Comparison of ENCODE assay signal across 10 cellular contexts in the genomic region with DNA sequence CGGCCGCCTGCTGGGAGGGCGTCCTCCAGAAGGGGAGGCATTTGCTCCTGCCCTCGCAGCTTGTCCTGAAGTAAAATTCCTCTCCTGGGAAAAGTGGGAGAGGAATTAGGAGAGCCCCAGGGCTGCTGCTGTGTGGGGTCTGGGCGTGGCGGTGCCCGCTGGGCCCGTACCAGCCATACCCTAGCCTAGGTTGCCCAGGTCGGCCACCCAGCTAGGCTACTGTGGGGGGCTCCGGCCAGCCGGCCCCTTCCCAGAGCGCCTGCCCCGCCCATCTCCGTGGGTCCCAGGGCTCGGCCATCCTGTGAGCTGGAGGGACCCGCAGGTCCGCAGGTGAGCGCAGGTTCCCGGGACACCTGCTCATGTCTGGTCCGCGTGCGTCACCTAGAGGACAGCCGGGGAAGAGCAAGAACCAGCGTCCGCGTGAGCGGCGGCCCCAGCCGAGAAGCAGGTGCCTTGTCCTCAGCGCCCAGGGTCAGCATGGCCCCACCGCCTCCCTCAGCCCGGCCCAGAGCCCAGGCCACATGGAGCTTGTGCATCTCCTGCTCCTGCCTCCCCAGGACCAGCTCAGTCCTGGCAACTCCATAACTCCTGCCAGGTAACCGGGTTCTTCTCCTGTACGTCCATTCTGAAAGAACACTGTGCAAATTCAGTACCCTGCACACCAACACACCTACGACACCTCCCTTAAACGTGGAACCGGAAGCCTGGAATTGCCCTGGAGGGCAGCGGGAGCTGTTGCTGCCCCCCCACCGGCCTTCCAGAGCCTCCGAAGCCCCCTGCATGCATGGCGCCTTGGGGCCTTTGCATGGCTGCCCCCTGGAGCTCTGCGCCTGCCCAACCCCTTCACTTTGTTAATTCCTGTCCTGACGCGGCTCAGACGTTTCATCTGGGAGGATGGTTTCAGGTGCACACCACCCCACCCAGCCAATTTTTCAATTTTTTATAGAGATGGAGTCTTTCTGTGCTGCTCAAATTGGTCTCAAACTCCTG. TPM values are rescaled to one million over a fixed set of nuclear protein-coding genes. Genes with fewer than 3 reads are reported as not detected.
DNase-seq lines count a peak whose midpoint lies in the region; ATAC-seq, FAIRE-seq and TF ChIP-seq lines count a peak whose summit lies in the region.
"Had no signal": no experiment of that assay in that cellular context is flagged by ENCODE, and none has a peak within 500 bp of the region (broad histone marks: within the 10 kb centered on the region; RNA-seq: fewer than 3 reads in every experiment).

No MANE protein-coding gene starts in this region.

- peak; percentile 13 for TF ChIP-seq CTCF in AG09319 (IDR thresholded peaks at IDR 0.05; ENCODE audit: low read depth, low read length)
- TF ChIP-seq CTCF in mammary epithelial cell (conservative IDR thresholded peaks at IDR 0.05 in 1 of 2, IDR thresholded peaks at IDR 0.05 in 1 of 2; ENCODE audit: extremely low read depth in 1 of 2, insufficient read depth in 1 of 2, low read depth in 1 of 2, low read length in 2 of 2): no peak
- peak in 3 of 4 donors; percentile 32 to 52 (median 34) for TF ChIP-seq CTCF in right lobe of liver (IDR thresholded peaks at IDR 0.05)
- no peak for TF ChIP-seq CTCF in BE2C (IDR thresholded peaks at IDR 0.05; ENCODE audit: low read depth, low read length)

- no peak overlapping the region for H3K4me2 ChIP-seq in mammary epithelial cell (ENCODE audit: insufficient read depth, low read depth, low read length)

- peak; percentile 16 to 50 (median 22) for ATAC-seq in right lobe of liver

- intact Hi-C loops in mammary epithelial cell (cut with micrococcal nuclease) (loop anchor here (1.0 kb wide), 1 partner anchor 203 kb away; no protein-coding TSS in a partner anchor), right lobe of liver (cut with DNase I) (no loop called here)

- WGBS in mammary epithelial cell (ENCODE audit: low coverage, missing lambda C conversion rate): 81% methylated on average over 41 of the region's 45 CpGs
- WGBS in right lobe of liver (ENCODE audit: insufficient coverage, low coverage, low lambda C conversion rate, missing lambda C conversion rate): 65% methylated on average over 10 of the region's 45 CpGs

- in situ Hi-C loops in mammary epithelial cell (cut with MboI; ENCODE audit: low sequenced_read_pairs in 2 of 2): no loop called here

- no peak for TF ChIP-seq POLR2A in right lobe of liver (IDR thresholded peaks at IDR 0.05)
- no peak for TF ChIP-seq POLR2A in GM12892 (IDR thresholded peaks at IDR 0.05; ENCODE audit: low read depth, low read length)

- H3K9ac ChIP-seq in mammary epithelial cell (ENCODE audit: insufficient read depth, low read length): no peak overlapping the region

- FAIRE-seq in GM12892 (lab: Jason Lieb, UNC): no peak

- H3K27ac ChIP-seq in mammary epithelial cell (ENCODE audit: insufficient read depth, low read depth, low read length) (no peak overlapping the region), right lobe of liver (no peak overlapping the region)
- H3K27ac ChIP-seq: HL-60, neutrophil had no signal

- H3K27me3 ChIP-seq in mammary epithelial cell (ENCODE audit: insufficient read depth, low read length) (no peaks in the 10 kb centered on the region), right lobe of liver (no peaks in the 10 kb centered on the region), BE2C (peaks cover 4% of the 10 kb centered on the region; the same call in 1 of the 2 replicates)
- H3K27me3 ChIP-seq: neutrophil had no signal

- CTCF ChIA-PET in mammary epithelial cell (lab: Charles Lee; ENCODE audit: low non-redundant PET): interaction anchor here (0.6 kb wide), 1 partner anchor 38 kb away, joined by 3 read pairs; no protein-coding TSS in a partner anchor

- no TSS peak for BruUV-seq in mammary epithelial cell (replicated peaks; lab: Mats Ljungman, UMichigan)

- no peaks in the 10 kb centered on the region for H3K4me1 ChIP-seq in mammary epithelial cell (ENCODE audit: insufficient read depth, low read length)
- H3K4me1 ChIP-seq in right lobe of liver: no peaks in the 10 kb centered on the region
- no peaks in the 10 kb centered on the region for H3K4me1 ChIP-seq in BE2C

- dilution Hi-C loops in mammary epithelial cell (cut with HindIII; ENCODE audit: low sequenced_read_pairs): no loop called here

- no peak for DNase-seq in AG09319 (ENCODE audit: extremely low read depth, low read depth)
- peak; percentile 89 for DNase-seq in HuH-7.5 (ENCODE audit: low spot score)
- peak; percentile 20 for DNase-seq in mammary epithelial cell
- peak in 1 of 3 donors; percentile 56 for DNase-seq in right lobe of liver
- no peak for DNase-seq in UCSD-AML1 (lab: John Stamatoyannopoulos, UW; ENCODE audit: unreplicated experiment)
- no peak for DNase-seq in BE2C
- no peak for DNase-seq in GM12892 (ENCODE audit: insufficient read length)
- DNase-seq in superior temporal gyrus (ENCODE audit: extremely low spot score): no peak

- no peak overlapping the region for H3K4me3 ChIP-seq in mammary epithelial cell (replicated peaks in 1 of 3; ENCODE audit: insufficient read depth in 1 of 3, low read depth in 2 of 3, low read length in 3 of 3)
- H3K4me3 ChIP-seq in right lobe of liver: no peak overlapping the region
- no peak overlapping the region for H3K4me3 ChIP-seq in BE2C (ENCODE audit: low read depth, low read length)

- H2AFZ ChIP-seq in mammary epithelial cell (ENCODE audit: low read depth, low read length): no peak overlapping the region

- H3K9me3 ChIP-seq in mammary epithelial cell (replicated peaks; ENCODE audit: insufficient read depth, low read length) (peaks cover 12% of the 10 kb centered on the region), right lobe of liver (no peaks in the 10 kb centered on the region), BE2C (peaks cover 7% of the 10 kb centered on the region)
- H3K9me3 ChIP-seq: neutrophil had no signal

- H3K36me3 ChIP-seq in mammary epithelial cell (ENCODE audit: insufficient read depth, low read length) (no peaks in the 10 kb centered on the region), right lobe of liver (no peaks in the 10 kb centered on the region), BE2C (no peaks in the 10 kb centered on the region)
- H3K36me3 ChIP-seq: neutrophil had no signal

- H3K79me2 ChIP-seq in mammary epithelial cell (ENCODE audit: insufficient read depth, low read length): no peaks in the 10 kb centered on the region

- H4K20me1 ChIP-seq in mammary epithelial cell (ENCODE audit: insufficient read depth, low read length): no peaks in the 10 kb centered on the region

RNA-seq across cellular contexts. Expression of a gene that starts 22.8 kb away (rescaled TPM):
- total RNA-seq in mammary epithelial cell: not detected
- polyA plus RNA-seq in mammary epithelial cell: not detected
- polyA minus RNA-seq in mammary epithelial cell: not detected
- total RNA-seq in right lobe of liver: not detected
- polyA plus RNA-seq in BE2C (2012; ENCODE audit: insufficient read depth, insufficient read length, low read depth): not detected
- not detected for polyA plus RNA-seq in GM12892 (2012; ENCODE audit: missing spikeins)

Comparison
In these comparisons a context has a peak if more than half of its experiments do, and no peak if none do; other contexts are left out.
1. DNase-seq: peak in HuH-7.5 (single experiment) and mammary epithelial cell (single experiment); none in AG09319 (single experiment), UCSD-AML1 (single experiment), BE2C (single experiment), GM12892 (single experiment) and superior temporal gyrus (single experiment).
2. CTCF ChIP-seq: peak in AG09319 (single experiment) and right lobe of liver (3 of 4); none in mammary epithelial cell (0 of 2) and BE2C (single experiment).